12 cellular contexts compared by ENCODE assay signal in the genomic region with DNA sequence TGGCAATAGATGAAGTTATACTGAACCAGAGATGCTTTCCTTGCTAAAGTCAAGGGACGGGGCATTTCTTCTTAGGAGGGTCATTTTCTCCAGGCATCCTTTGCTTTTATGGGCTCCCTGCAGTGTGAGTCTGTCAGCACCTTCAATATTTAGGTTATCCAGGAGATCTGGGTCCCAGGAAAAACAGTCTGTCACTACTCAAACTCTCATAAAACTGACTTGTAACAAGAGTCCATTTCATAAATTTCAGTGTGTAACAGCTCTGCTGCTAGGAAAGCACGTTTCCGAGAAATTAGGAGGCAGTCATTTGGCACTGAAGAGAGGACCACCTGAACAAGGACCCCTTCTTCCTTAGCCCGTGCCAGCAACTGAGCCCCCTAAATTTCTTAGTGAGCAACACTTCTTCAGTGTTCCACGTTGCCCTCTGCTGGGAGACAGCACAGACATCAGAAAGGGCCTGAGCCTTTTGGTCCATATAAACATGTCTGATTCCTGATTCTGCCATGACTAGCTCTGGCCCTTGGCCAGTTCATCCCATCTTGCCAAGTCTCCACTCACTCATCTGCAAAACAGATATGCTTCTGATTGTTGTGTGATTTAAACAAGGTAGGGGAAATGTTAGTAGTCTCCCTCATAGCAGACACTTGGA. TPM values are rescaled to one million over a fixed set of nuclear protein-coding genes. Genes with fewer than 3 reads are reported as not detected.
DNase-seq lines count a peak whose midpoint lies in the region; ATAC-seq and TF ChIP-seq lines count a peak whose summit lies in the region.
"Had no signal": no experiment of that assay in that cellular context is flagged by ENCODE, and none has a peak within 500 bp of the region (broad histone marks: within the 10 kb centered on the region; RNA-seq: fewer than 3 reads in every experiment).

No MANE protein-coding gene starts in this region.

- peaks cover 2% of the 10 kb centered on the region; the same call in 1 of the 2 replicates for H3K36me3 ChIP-seq in Panc1 (ENCODE audit: control insufficient read depth, insufficient read depth, low read length)

- CTCF ChIA-PET in Panc1 (lab: Charles Lee), result no interaction called here

- ATAC-seq in Panc1 (no peak), HG03095 (IDR thresholded peaks at IDR 0.05; ENCODE audit: unreplicated experiment) (no peak), GM18873 (IDR thresholded peaks at IDR 0.05; ENCODE audit: low FRiP score, unreplicated experiment) (no peak)

- no peaks in the 10 kb centered on the region for H3K9me3 ChIP-seq in Panc1 (ENCODE audit: control insufficient read depth, insufficient read depth, low read depth, low read length)
- H3K9me3 ChIP-seq: SJSA1 had no signal

- intact Hi-C loops in Panc1 (cut with micrococcal nuclease; ENCODE audit: unreplicated experiment), result no loop called here

- TF ChIP-seq CTCF in GM13976 (IDR thresholded peaks at IDR 0.05; ENCODE audit: borderline replicate concordance, control extremely low read depth, extremely low read depth, insufficient read depth, missing control alignments) (peak; percentile 27), Panc1 (IDR thresholded peaks at IDR 0.05) (peak; percentile 53)

- no peaks in the 10 kb centered on the region for H3K4me1 ChIP-seq in Panc1 (ENCODE audit: control insufficient read depth, insufficient read depth, low read length)

- no peak overlapping the region for H3K4me3 ChIP-seq in Panc1 (ENCODE audit: low read depth in 2 of 2, low read length in 2 of 2)
- H3K4me3 ChIP-seq: SJSA1 had no signal

- POLR2A ChIA-PET in Panc1 (lab: Charles Lee), result no interaction called here

- DNase-seq in ACHN, result peak; percentile 35
- no peak for DNase-seq in GM13976 (ENCODE audit: low spot score)
- no peak for DNase-seq in Panc1 (ENCODE audit: low read depth, low spot score)
- peak; percentile 17 for DNase-seq in fibroblast of gingiva (ENCODE audit: low read depth)
- no peak for DNase-seq in OCI-M1 (lab: John Stamatoyannopoulos, UW)
- no peak for DNase-seq in activated effector memory CD4-positive, alpha-beta T cell treated with anti-CD3 and anti-CD28 coated beads, Interleukin-2, amount 50 U/mL, for 16 hours
- DNase-seq: NCI-H1417 treated with DMSO at 0.1 percent for 48 hours, occipital lobe had no signal

- in situ Hi-C loops in ACHN (cut with HindIII; ENCODE audit: low pct_ligation_motif_present, low pct_unique_long_range_greater_than_20kb, low sequenced_read_pairs), result no loop called here
- in situ Hi-C loops in GM13976 (cut with MboI; ENCODE audit: low sequenced_read_pairs, unreplicated experiment), result no loop called here
- in situ Hi-C loops in Panc1 (cut with HindIII; ENCODE audit: low pct_unique_long_range_greater_than_20kb, low sequenced_read_pairs), result no loop called here

- no TSS peak for BruUV-seq in Panc1 (replicated peaks; lab: Mats Ljungman, UMichigan)

- no peak overlapping the region for H3K27ac ChIP-seq in Panc1 (ENCODE audit: low read length)
- H3K27ac ChIP-seq: SJSA1 had no signal

- no peaks in the 10 kb centered on the region for H3K27me3 ChIP-seq in Panc1 (ENCODE audit: control insufficient read depth, insufficient read depth, low read length)
- H3K27me3 ChIP-seq: SJSA1 had no signal

RNA-seq across cellular contexts. Expression of gene GCC1, which starts 7.2 kb away (rescaled TPM):
- total RNA-seq in Panc1 (2021; ENCODE audit: unreplicated experiment), result 19.1 TPM
- polyA plus RNA-seq in Panc1 (2012; ENCODE audit: insufficient read length), result 15.0 TPM

RNA-seq across cellular contexts. Expression of gene ARF5, which starts 10.1 kb away (rescaled TPM):
- total RNA-seq in Panc1 (2021; ENCODE audit: unreplicated experiment), result 155 TPM
- 271 TPM for polyA plus RNA-seq in Panc1 (2012; ENCODE audit: insufficient read length)

RNA-seq across cellular contexts. Expression of gene FSCN3, which starts 15.4 kb away (rescaled TPM):
- 1.1 TPM for total RNA-seq in Panc1 (2021; ENCODE audit: unreplicated experiment)
- not detected for polyA plus RNA-seq in Panc1 (2012; ENCODE audit: insufficient read length)

RNA-seq across cellular contexts. Expression of gene PAX4, which starts 39.8 kb away (rescaled TPM):
- not detected for total RNA-seq in Panc1 (2021; ENCODE audit: unreplicated experiment)
- not detected for polyA plus RNA-seq in Panc1 (2012; ENCODE audit: insufficient read length)
- total RNA-seq: cardiac septum, occipital lobe, SJSA1 had no signal

Comparison
In these comparisons a context has a peak if more than half of its experiments do, and no peak if none do; other contexts are left out.
1. DNase-seq: peak in ACHN (single experiment) and fibroblast of gingiva (single experiment); none in GM13976 (single experiment), Panc1 (single experiment), OCI-M1 (single experiment) and activated effector memory CD4-positive, alpha-beta T cell treated with anti-CD3 and anti-CD28 coated beads, Interleukin-2, amount 50 U/mL, for 16 hours (single experiment).